In the genomic region with DNA sequence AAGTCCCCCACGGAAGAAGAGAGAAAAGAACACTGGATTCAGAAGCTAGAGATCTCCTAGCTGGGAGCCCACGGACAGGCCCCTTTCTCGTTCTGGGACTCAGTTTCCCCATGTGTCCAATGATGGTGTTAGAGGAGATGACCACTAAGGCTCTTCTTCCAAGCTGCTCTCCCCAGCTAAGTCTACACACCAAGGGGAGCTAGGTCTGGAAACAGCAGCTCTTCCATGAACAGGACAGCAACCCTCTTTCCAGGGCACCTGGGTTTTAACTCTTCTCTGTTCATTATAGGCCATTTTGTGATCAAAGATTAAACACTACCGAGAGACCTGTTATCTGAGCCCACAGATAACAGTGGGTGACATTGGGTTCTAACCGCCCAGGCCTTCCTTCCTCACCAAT, we compare ENCODE assay signal across 14 cellular contexts.
DNase-seq lines count a peak whose midpoint lies in the region; ATAC-seq and TF ChIP-seq lines count a peak whose summit lies in the region.
"Had no signal": no experiment of that assay in that cellular context is flagged by ENCODE, and none has a peak within 500 bp of the region (broad histone marks: within the 10 kb centered on the region; RNA-seq: fewer than 3 reads in every experiment).

No MANE protein-coding gene starts in this region.

- TF ChIP-seq CTCF in gastroesophageal sphincter (IDR thresholded peaks at IDR 0.05) = no peak
- no peak for TF ChIP-seq CTCF in SK-N-SH (IDR thresholded peaks at IDR 0.05)

- H4K20me1 ChIP-seq in SK-N-SH (ENCODE audit: insufficient read depth) = peaks cover 4% of the 10 kb centered on the region; the same call in 1 of the 2 replicates

- H2AFZ ChIP-seq in SK-N-SH (ENCODE audit: low read depth) = no peak overlapping the region

- TF ChIP-seq RAD21 in SK-N-SH (IDR thresholded peaks at IDR 0.05; ENCODE audit: low read length) = no peak

- peaks cover 90% of the 10 kb centered on the region for H3K4me1 Mint-ChIP-seq in activated CD4-positive, alpha-beta T cell treated with anti-CD3 and anti-CD28 coated beads for 36 hours
- H3K4me1 Mint-ChIP-seq in activated CD4-positive, alpha-beta memory T cell treated with anti-CD3 and anti-CD28 coated beads, Interleukin-2, amount 10 ng/mL, durations not matched to agents 7 days and 5 days = peaks cover 84% of the 10 kb centered on the region

- no peaks in the 10 kb centered on the region for H3F3A ChIP-seq in SK-N-SH (replicated peaks; ENCODE audit: insufficient read depth)

- H3K36me3 Mint-ChIP-seq in activated CD4-positive, alpha-beta T cell treated with anti-CD3 and anti-CD28 coated beads for 36 hours (ENCODE audit: low read depth) = peaks cover 4% of the 10 kb centered on the region
- H3K36me3 Mint-ChIP-seq in activated CD4-positive, alpha-beta memory T cell treated with anti-CD3 and anti-CD28 coated beads, Interleukin-2, amount 10 ng/mL, durations not matched to agents 7 days and 5 days (ENCODE audit: low read depth) = no peaks in the 10 kb centered on the region

- H3K4me3 ChIP-seq in gastroesophageal sphincter (no peak overlapping the region), SK-N-SH (ENCODE audit: low read depth in 2 of 2, low read length in 1 of 2) (no peak overlapping the region)
- H3K4me3 ChIP-seq: suprapubic skin had no signal

- H3K9me2 ChIP-seq in SK-N-SH = no peaks in the 10 kb centered on the region

- POLR2A ChIA-PET in activated CD4-positive, alpha-beta T cell treated with anti-CD3 and anti-CD28 coated beads for 36 hours (lab: Charles Lee) = interaction anchor here (0.5 kb wide), 1 partner anchor 23 kb away, joined by 6 read pairs; no protein-coding TSS in a partner anchor
- POLR2A ChIA-PET in activated CD4-positive, alpha-beta memory T cell treated with anti-CD3 and anti-CD28 coated beads, Interleukin-2, amount 10 ng/mL, durations not matched to agents 7 days and 5 days (lab: Charles Lee) = interaction anchor here (0.6 to 3.5 kb wide), 7 partner anchors 8 to 498 kb away, joined by 3 to 20 read pairs (median 4); a partner anchor contains a TSS
- POLR2A ChIA-PET in SK-N-SH (lab: Yijun Ruan, JAX) = no interaction called here

- H3K36me3 ChIP-seq in gastroesophageal sphincter (peaks cover 0 to 4% of the 10 kb centered on the region in 2 donors), SK-N-SH (replicated peaks in 1 of 2; ENCODE audit: control insufficient read depth in 1 of 2, insufficient read depth in 2 of 2, low read length in 1 of 2) (peaks cover 0 to 1% of the 10 kb centered on the region in 2 experiments)
- H3K36me3 ChIP-seq: suprapubic skin had no signal

- WGBS in gastroesophageal sphincter (ENCODE audit: low coverage in 1 of 2), 2 donors = 90 to 91% methylated on average over 4 to 5 of the region's 5 CpGs
- 86% methylated on average over 4 of the region's 5 CpGs for WGBS in SK-N-SH (ENCODE audit: low lambda C conversion rate)

- H3K27me3 ChIP-seq in gastroesophageal sphincter = no peaks in the 10 kb centered on the region
- H3K27me3 ChIP-seq in SK-N-SH (ENCODE audit: insufficient read depth) = no peaks in the 10 kb centered on the region
- H3K27me3 ChIP-seq: suprapubic skin had no signal

- no peak overlapping the region for H3K9ac ChIP-seq in SK-N-SH
- H3K9ac ChIP-seq: KMS-11 had no signal

- peaks cover 7% of the 10 kb centered on the region; the same call in 1 of the 2 replicates for H3K79me2 ChIP-seq in SK-N-SH (ENCODE audit: insufficient read depth)

- peak overlapping the region; percentile 97 for H3K27ac Mint-ChIP-seq in activated CD4-positive, alpha-beta T cell treated with anti-CD3 and anti-CD28 coated beads for 36 hours
- peak overlapping the region; percentile 82 for H3K27ac Mint-ChIP-seq in activated CD4-positive, alpha-beta memory T cell treated with anti-CD3 and anti-CD28 coated beads, Interleukin-2, amount 10 ng/mL, durations not matched to agents 7 days and 5 days

- intact Hi-C loops in activated CD4-positive, alpha-beta T cell treated with anti-CD3 and anti-CD28 coated beads for 36 hours (cut with DNase I, micrococcal nuclease) = loop anchor here (2.0 to 10.0 kb wide), 6 partner anchors 69 to 516 kb away; a partner anchor contains a TSS

- H3K27me3 Mint-ChIP-seq in activated CD4-positive, alpha-beta T cell treated with anti-CD3 and anti-CD28 coated beads for 36 hours = no peaks in the 10 kb centered on the region
- no peaks in the 10 kb centered on the region for H3K27me3 Mint-ChIP-seq in activated CD4-positive, alpha-beta memory T cell treated with anti-CD3 and anti-CD28 coated beads, Interleukin-2, amount 10 ng/mL, durations not matched to agents 7 days and 5 days

- H3K9me3 ChIP-seq in gastroesophageal sphincter (no peaks in the 10 kb centered on the region), SK-N-SH (no peaks in the 10 kb centered on the region)
- H3K9me3 ChIP-seq: suprapubic skin had no signal

- H3K9me3 Mint-ChIP-seq in activated CD4-positive, alpha-beta T cell treated with anti-CD3 and anti-CD28 coated beads for 36 hours (ENCODE audit: low read depth) = no peaks in the 10 kb centered on the region
- H3K9me3 Mint-ChIP-seq in activated CD4-positive, alpha-beta memory T cell treated with anti-CD3 and anti-CD28 coated beads, Interleukin-2, amount 10 ng/mL, durations not matched to agents 7 days and 5 days = no peaks in the 10 kb centered on the region

- no peak overlapping the region for H3K4me2 ChIP-seq in SK-N-SH
- H3K4me2 ChIP-seq: KMS-11 had no signal

- peak overlapping the region; percentile 59 for H3K4me3 Mint-ChIP-seq in activated CD4-positive, alpha-beta T cell treated with anti-CD3 and anti-CD28 coated beads for 36 hours
- peak overlapping the region; percentile 59 for H3K4me3 Mint-ChIP-seq in activated CD4-positive, alpha-beta memory T cell treated with anti-CD3 and anti-CD28 coated beads, Interleukin-2, amount 10 ng/mL, durations not matched to agents 7 days and 5 days

- no peak for ATAC-seq in activated CD4-positive, alpha-beta T cell treated with anti-CD3 and anti-CD28 coated beads for 36 hours
- ATAC-seq in gastroesophageal sphincter = no peak
- ATAC-seq: sciatic nerve had no signal

- TF ChIP-seq POLR2A in gastroesophageal sphincter (IDR thresholded peaks at IDR 0.05) = no peak

- H3K27ac ChIP-seq in gastroesophageal sphincter (peak overlapping the region in 3 of 4 donors; percentile 84 to 89 (median 87)), temporal lobe (ENCODE audit: low read depth, low read length) (peak overlapping the region; percentile 14), SK-N-SH (ENCODE audit: low read depth in 2 of 2, low read length in 1 of 2) (peak overlapping the region in 1 of 2 experiments; percentile 89; a peak in 1 of 4 replicates)
- H3K27ac ChIP-seq: KMS-11, suprapubic skin had no signal

- H3K4me1 ChIP-seq in gastroesophageal sphincter (peaks cover 26 to 84% (median 46%) of the 10 kb centered on the region in 3 donors), SK-N-SH (ENCODE audit: control insufficient read depth in 1 of 2, insufficient read depth in 2 of 2, low read depth in 1 of 2, low read length in 1 of 2) (peaks cover 13 to 62% of the 10 kb centered on the region in 2 experiments; a peak in 3 of 4 replicates)

- DNase-seq in activated CD4-positive, alpha-beta T cell treated with anti-CD3 and anti-CD28 coated beads for 36 hours = no peak
- no peak for DNase-seq in activated CD4-positive, alpha-beta T cell treated with anti-CD3 and anti-CD28 coated beads for 48 hours
- no peak for DNase-seq in activated CD4-positive, alpha-beta memory T cell treated with anti-CD3 and anti-CD28 coated beads, Interleukin-2, amount 10 ng/mL, durations not matched to agents 7 days and 5 days
- DNase-seq in germinal center (ENCODE audit: low spot score) (no peak), SK-N-SH (no peak), pons (ENCODE audit: low spot score) (no peak)
- DNase-seq: anterior cingulate cortex, islet precursor cell, NCI-H2029 had no signal

- CTCF ChIA-PET in activated CD4-positive, alpha-beta T cell treated with anti-CD3 and anti-CD28 coated beads for 36 hours (lab: Charles Lee) = interaction anchor here (0.7 to 1.6 kb wide), 6 partner anchors 8 to 203 kb away, joined by 3 to 4 read pairs (median 4); no protein-coding TSS in a partner anchor
- CTCF ChIA-PET in activated CD4-positive, alpha-beta memory T cell treated with anti-CD3 and anti-CD28 coated beads, Interleukin-2, amount 10 ng/mL, durations not matched to agents 7 days and 5 days (lab: Charles Lee) = interaction anchor here (1.6 to 1.7 kb wide), 2 partner anchors 85 to 121 kb away, joined by 5 to 7 read pairs; a partner anchor contains a TSS
- CTCF ChIA-PET in SK-N-SH (lab: Yijun Ruan, JAX) = interaction anchor here (0.9 to 3.4 kb wide), 4 partner anchors 12 to 49 kb away, joined by 3 to 13 read pairs (median 3); no protein-coding TSS in a partner anchor

- TF ChIP-seq EP300 in gastroesophageal sphincter (IDR thresholded peaks at IDR 0.05) (no peak), SK-N-SH (IDR thresholded peaks at IDR 0.05; ENCODE audit: borderline replicate concordance in 1 of 2, low read depth in 1 of 2, low read length in 1 of 2) (no peak)

TF ChIP-seq in SK-N-SH, 30 proteins besides CTCF, POLR2A, EP300 and RAD21 (continues in another document):
- TF ChIP-seq, protein P1, sequence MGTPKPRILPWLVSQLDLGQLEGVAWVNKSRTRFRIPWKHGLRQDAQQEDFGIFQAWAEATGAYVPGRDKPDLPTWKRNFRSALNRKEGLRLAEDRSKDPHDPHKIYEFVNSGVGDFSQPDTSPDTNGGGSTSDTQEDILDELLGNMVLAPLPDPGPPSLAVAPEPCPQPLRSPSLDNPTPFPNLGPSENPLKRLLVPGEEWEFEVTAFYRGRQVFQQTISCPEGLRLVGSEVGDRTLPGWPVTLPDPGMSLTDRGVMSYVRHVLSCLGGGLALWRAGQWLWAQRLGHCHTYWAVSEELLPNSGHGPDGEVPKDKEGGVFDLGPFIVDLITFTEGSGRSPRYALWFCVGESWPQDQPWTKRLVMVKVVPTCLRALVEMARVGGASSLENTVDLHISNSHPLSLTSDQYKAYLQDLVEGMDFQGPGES (IDR thresholded peaks at IDR 0.05; ENCODE audit: low read depth, low read length) = no peak
- TF ChIP-seq RFX5 (IDR thresholded peaks at IDR 0.05; ENCODE audit: low read length) (no peak), GABPA (IDR thresholded peaks at IDR 0.05; ENCODE audit: low read depth) (no peak), MEF2A (IDR thresholded peaks at IDR 0.05; ENCODE audit: borderline replicate concordance, low read depth) (no peak), TAF1 (IDR thresholded peaks at IDR 0.05; ENCODE audit: borderline replicate concordance, low read depth, low read length) (no peak), EZH2phosphoT487 (IDR thresholded peaks at IDR 0.05; ENCODE audit: borderline replicate concordance, low read depth) (no peak), GATA2 (CRISPR knock-in tag; IDR thresholded peaks at IDR 0.05) (no peak)
- TF ChIP-seq, protein P2, sequence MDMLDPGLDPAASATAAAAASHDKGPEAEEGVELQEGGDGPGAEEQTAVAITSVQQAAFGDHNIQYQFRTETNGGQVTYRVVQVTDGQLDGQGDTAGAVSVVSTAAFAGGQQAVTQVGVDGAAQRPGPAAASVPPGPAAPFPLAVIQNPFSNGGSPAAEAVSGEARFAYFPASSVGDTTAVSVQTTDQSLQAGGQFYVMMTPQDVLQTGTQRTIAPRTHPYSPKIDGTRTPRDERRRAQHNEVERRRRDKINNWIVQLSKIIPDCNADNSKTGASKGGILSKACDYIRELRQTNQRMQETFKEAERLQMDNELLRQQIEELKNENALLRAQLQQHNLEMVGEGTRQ (IDR thresholded peaks at IDR 0.05; ENCODE audit: borderline replicate concordance, low read depth, low read length) = no peak
